Comparison of ENCODE assay signal across 9 cellular contexts in the genomic region with DNA sequence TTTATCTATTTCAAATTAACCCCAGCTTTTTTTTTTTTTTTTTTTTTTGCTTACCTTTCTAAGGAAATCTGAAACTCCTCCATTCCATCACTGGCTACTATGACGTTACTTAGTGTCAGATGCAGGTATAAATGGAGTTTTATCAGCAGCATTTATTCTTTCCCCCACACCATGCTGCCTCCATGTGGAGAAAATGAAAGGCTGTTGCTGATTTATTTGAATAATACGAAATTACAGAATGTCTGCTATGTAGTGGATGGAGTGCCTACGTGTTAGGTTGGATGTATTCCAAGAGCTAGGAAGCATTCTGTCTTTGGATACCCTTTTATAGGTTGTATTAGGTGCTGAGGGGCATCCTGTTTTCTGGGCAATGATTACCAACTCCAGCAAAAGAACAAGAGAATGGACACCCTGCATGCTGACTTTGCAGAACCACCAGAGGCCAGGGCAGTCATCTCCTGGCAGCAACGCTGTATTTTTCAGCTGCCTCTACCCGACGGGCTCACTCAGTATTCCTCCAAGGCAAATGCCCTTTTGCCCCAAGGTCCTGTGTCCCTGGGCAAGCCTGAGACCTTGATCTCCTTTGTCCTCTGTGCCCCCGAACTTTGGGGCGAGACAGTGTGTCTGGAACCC.
DNase-seq lines count a peak whose midpoint lies in the region; ATAC-seq and TF ChIP-seq lines count a peak whose summit lies in the region.
"Had no signal": no experiment of that assay in that cellular context is flagged by ENCODE, and none has a peak within 500 bp of the region (broad histone marks: within the 10 kb centered on the region; RNA-seq: fewer than 3 reads in every experiment).

No MANE protein-coding gene starts in this region.

- TF ChIP-seq POLR2A in esophagus squamous epithelium (IDR thresholded peaks at IDR 0.05) (no peak), sigmoid colon (IDR thresholded peaks at IDR 0.05) (no peak)

- H3K4me1 ChIP-seq in esophagus squamous epithelium (no peaks in the 10 kb centered on the region), psoas muscle (no peaks in the 10 kb centered on the region), sigmoid colon (no peaks in the 10 kb centered on the region)

- peaks cover 7 to 14% of the 10 kb centered on the region in 2 donors for H3K27me3 Mint-ChIP-seq in natural killer cell treated with Interleukin-12 subunit alpha and Interleukin-12 subunit beta and Interleukin-15 and Interleukin-18, amount 100 ng/mL, for 72 hours

- 57 to 59% methylated on average over 7 to 8 of the region's 8 CpGs for WGBS in esophagus squamous epithelium, 2 donors
- WGBS in psoas muscle, 3 donors: 52 to 59% (median 54%) methylated on average over 8 of the region's 8 CpGs
- 65 to 76% methylated on average over 8 of the region's 8 CpGs for WGBS in sigmoid colon, 2 donors

- no peaks in the 10 kb centered on the region for H3K4me1 Mint-ChIP-seq in natural killer cell treated with Interleukin-12 subunit alpha and Interleukin-12 subunit beta and Interleukin-15 and Interleukin-18, amount 100 ng/mL, for 72 hours (ENCODE audit: low read depth in 2 of 2)

- peak in 5 of 6 experiments; percentile 5 to 40 (median 14) for TF ChIP-seq CTCF in esophagus squamous epithelium (IDR thresholded peaks at IDR 0.05)
- TF ChIP-seq CTCF in psoas muscle (IDR thresholded peaks at IDR 0.05): peak; percentile 29
- TF ChIP-seq CTCF in sigmoid colon (IDR thresholded peaks at IDR 0.05): peak in 1 of 4 experiments; percentile 22

- no peaks in the 10 kb centered on the region for H3K36me3 Mint-ChIP-seq in natural killer cell treated with Interleukin-12 subunit alpha and Interleukin-12 subunit beta and Interleukin-15 and Interleukin-18, amount 100 ng/mL, for 72 hours

- DNase-seq in ELR (ENCODE audit: low read depth): peak; percentile 18
- peak; percentile 41 for DNase-seq in NCI-H1105 treated with DMSO at 0.1 percent for 48 hours (lab: John Stamatoyannopoulos, UW)
- DNase-seq in esophagus squamous epithelium (lab: John Stamatoyannopoulos, UW): no peak
- DNase-seq in psoas muscle: no peak
- DNase-seq in sigmoid colon: no peak
- DNase-seq in natural killer cell treated with Interleukin-12 subunit alpha and Interleukin-12 subunit beta and Interleukin-15 and Interleukin-18, amount 100 ng/mL, for 72 hours (ENCODE audit: low spot score): no peak
- DNase-seq: NCI-H446 treated with DMSO at 0.1 percent for 48 hours had no signal

- H3K4me3 ChIP-seq in esophagus squamous epithelium (no peak overlapping the region), psoas muscle (no peak overlapping the region), sigmoid colon (no peak overlapping the region)

- no peak overlapping the region for H3K27ac ChIP-seq in esophagus squamous epithelium
- H3K27ac ChIP-seq in psoas muscle: no peak overlapping the region
- H3K27ac ChIP-seq in sigmoid colon: no peak overlapping the region

- H3K9me3 ChIP-seq in esophagus squamous epithelium (no peaks in the 10 kb centered on the region), psoas muscle (no peaks in the 10 kb centered on the region), sigmoid colon (no peaks in the 10 kb centered on the region)

- no peak overlapping the region for H3K27ac Mint-ChIP-seq in natural killer cell treated with Interleukin-12 subunit alpha and Interleukin-12 subunit beta and Interleukin-15 and Interleukin-18, amount 100 ng/mL, for 72 hours

- intact Hi-C loops in esophagus squamous epithelium (cut with DNase I) (no loop called here), psoas muscle (cut with DNase I) (loop anchor here in 1 of 2 donors (5.0 kb wide), 1 partner anchor 471 kb away; no protein-coding TSS in a partner anchor), sigmoid colon (cut with DNase I) (loop anchor here (5.0 kb wide), 1 partner anchor 471 kb away; no protein-coding TSS in a partner anchor)

- H3K36me3 ChIP-seq in esophagus squamous epithelium (no peaks in the 10 kb centered on the region), psoas muscle (ENCODE audit: insufficient read depth in 1 of 2, low read depth in 1 of 2) (no peaks in the 10 kb centered on the region), sigmoid colon (no peaks in the 10 kb centered on the region)

- H3K9me3 Mint-ChIP-seq in natural killer cell treated with Interleukin-12 subunit alpha and Interleukin-12 subunit beta and Interleukin-15 and Interleukin-18, amount 100 ng/mL, for 72 hours: no peaks in the 10 kb centered on the region

- TF ChIP-seq EP300 in sigmoid colon (IDR thresholded peaks at IDR 0.05): no peak

- no peak overlapping the region for H3K4me3 Mint-ChIP-seq in natural killer cell treated with Interleukin-12 subunit alpha and Interleukin-12 subunit beta and Interleukin-15 and Interleukin-18, amount 100 ng/mL, for 72 hours

- H3K27me3 ChIP-seq in esophagus squamous epithelium (no peaks in the 10 kb centered on the region), psoas muscle (ENCODE audit: insufficient read depth in 3 of 3, low read length in 2 of 3) (no peaks in the 10 kb centered on the region), sigmoid colon (no peaks in the 10 kb centered on the region)

- ATAC-seq in psoas muscle: no peak
- no peak for ATAC-seq in GM21786 (IDR thresholded peaks at IDR 0.05; ENCODE audit: unreplicated experiment)
- no peak for ATAC-seq in GM18870 (IDR thresholded peaks at IDR 0.05; ENCODE audit: unreplicated experiment)
- no peak for ATAC-seq in natural killer cell treated with Interleukin-12 subunit alpha and Interleukin-12 subunit beta and Interleukin-15 and Interleukin-18, amount 100 ng/mL, for 72 hours

Comparison
In these comparisons a context has a peak if more than half of its experiments do, and no peak if none do; other contexts are left out.
1. DNase-seq: peak in ELR (single experiment) and NCI-H1105 treated with DMSO at 0.1 percent for 48 hours (single experiment); none in esophagus squamous epithelium (single experiment), psoas muscle (0 of 2), sigmoid colon (single experiment) and natural killer cell treated with Interleukin-12 subunit alpha and Interleukin-12 subunit beta and Interleukin-15 and Interleukin-18, amount 100 ng/mL, for 72 hours (single experiment).